ENCODE assay signal across 9 cellular contexts in genomic region chr5:55338810-55339243, GRCh38. TPM values are rescaled to one million over a fixed set of nuclear protein-coding genes. Genes with fewer than 3 reads are reported as not detected.
A peak's percentile ranks its signal among the peaks of the same experiment; 100 is the strongest.
DNase-seq lines count a peak whose midpoint lies in the region; ATAC-seq, FAIRE-seq and TF ChIP-seq lines count a peak whose summit lies in the region.
"Had no signal": no experiment of that assay in that cellular context is flagged by ENCODE, and none has a peak within 500 bp of the region (broad histone marks: within the 10 kb centered on the region; RNA-seq: fewer than 3 reads in every experiment).

No MANE protein-coding gene starts in this region.

- peaks cover 15% of the 10 kb centered on the region for H3K36me3 Mint-ChIP-seq in activated CD4-positive, alpha-beta memory T cell treated with anti-CD3 and anti-CD28 coated beads for 36 hours

- H3K27ac Mint-ChIP-seq in activated CD4-positive, alpha-beta memory T cell treated with anti-CD3 and anti-CD28 coated beads for 36 hours = peak overlapping the region; percentile 54

- CTCF ChIA-PET in activated CD4-positive, alpha-beta memory T cell treated with anti-CD3 and anti-CD28 coated beads for 36 hours (lab: Charles Lee) = interaction anchor here (0.9 kb wide), 1 partner anchor 26 kb away, joined by 4 read pairs; no protein-coding TSS in a partner anchor

- DNase-seq in GM18507 (ENCODE audit: extremely low spot score, insufficient read length, low read depth) (no peak), NCI-H2196 treated with DMSO at 0.1 percent for 48 hours (lab: John Stamatoyannopoulos, UW; ENCODE audit: unreplicated experiment) (no peak), SIG-M5 treated with dmso at 0.1 percent for 504 hours (lab: John Stamatoyannopoulos, UW; ENCODE audit: unreplicated experiment) (no peak), midbrain (lab: John Stamatoyannopoulos, UW) (no peak), omental fat pad (ENCODE audit: low spot score) (no peak)
- peak; percentile 81 for DNase-seq in activated CD4-positive, alpha-beta memory T cell treated with anti-CD3 and anti-CD28 coated beads for 36 hours
- DNase-seq in stimulated activated CD4-positive, alpha-beta T cell treated with anti-CD3 and anti-CD28 coated beads, Interleukin-15, amount 100 ng/mL, for 48 hours (ENCODE audit: low read depth in 2 of 2) = peak; percentile 51 to 55
- DNase-seq: heart right ventricle had no signal

- POLR2A ChIA-PET in activated CD4-positive, alpha-beta memory T cell treated with anti-CD3 and anti-CD28 coated beads for 36 hours (lab: Charles Lee) = interaction anchor here (1.6 kb wide), 1 partner anchor 31 kb away, joined by 4 read pairs; the partner anchor contains the start of genes DHX29 and MTREX

- H3K4me3 Mint-ChIP-seq in activated CD4-positive, alpha-beta memory T cell treated with anti-CD3 and anti-CD28 coated beads for 36 hours = no peak overlapping the region

- ATAC-seq in HG02610 (IDR thresholded peaks at IDR 0.05; ENCODE audit: unreplicated experiment) = peak; percentile 84
- ATAC-seq in omental fat pad (ENCODE audit: low FRiP score) = no peak

- TF ChIP-seq CTCF in omental fat pad (IDR thresholded peaks at IDR 0.05) = no peak

- H3K4me1 Mint-ChIP-seq in activated CD4-positive, alpha-beta memory T cell treated with anti-CD3 and anti-CD28 coated beads for 36 hours (ENCODE audit: low read depth) = peaks cover 21% of the 10 kb centered on the region

- H3K27me3 Mint-ChIP-seq in activated CD4-positive, alpha-beta memory T cell treated with anti-CD3 and anti-CD28 coated beads for 36 hours = no peaks in the 10 kb centered on the region

- intact Hi-C loops in activated CD4-positive, alpha-beta memory T cell treated with anti-CD3 and anti-CD28 coated beads for 36 hours (cut with micrococcal nuclease) = loop anchor here (1.0 to 5.0 kb wide), 4 partner anchors 25 to 103 kb away; no protein-coding TSS in a partner anchor

- peak; percentile 77 for FAIRE-seq in GM18507 (lab: Jason Lieb, UNC)

- H3K9me3 Mint-ChIP-seq in activated CD4-positive, alpha-beta memory T cell treated with anti-CD3 and anti-CD28 coated beads for 36 hours = no peaks in the 10 kb centered on the region

RNA-seq across cellular contexts. Expression of gene MTREX, which starts 31.0 kb away (rescaled TPM):
- total RNA-seq in activated CD4-positive, alpha-beta memory T cell treated with anti-CD3 and anti-CD28 coated beads for 36 hours = 10 to 100 TPM; 87.4 to 96.6 TPM
- 100 to 1,000 TPM in 1 of 4 donors, 10 to 100 TPM in 3; 82.5 to 102 (median 86.1) TPM for total RNA-seq in omental fat pad

RNA-seq across cellular contexts. Expression of gene DHX29, which starts 31.3 kb away (rescaled TPM):
- 10 to 100 TPM; 11.5 to 11.8 TPM for total RNA-seq in activated CD4-positive, alpha-beta memory T cell treated with anti-CD3 and anti-CD28 coated beads for 36 hours
- 10 to 100 TPM; 23.0 to 29.2 (median 25.7) TPM for total RNA-seq in omental fat pad

Comparison
In these comparisons a context has a peak if more than half of its experiments do, and no peak if none do; other contexts are left out.
1. DNase-seq: peak in activated CD4-positive, alpha-beta memory T cell treated with anti-CD3 and anti-CD28 coated beads for 36 hours (single experiment) and stimulated activated CD4-positive, alpha-beta T cell treated with anti-CD3 and anti-CD28 coated beads, Interleukin-15, amount 100 ng/mL, for 48 hours (2 of 2); none in GM18507 (single experiment), NCI-H2196 treated with DMSO at 0.1 percent for 48 hours (single experiment), SIG-M5 treated with dmso at 0.1 percent for 504 hours (single experiment), midbrain (single experiment) and omental fat pad (single experiment).